8 cellular contexts compared by ENCODE assay signal in the genomic region with DNA sequence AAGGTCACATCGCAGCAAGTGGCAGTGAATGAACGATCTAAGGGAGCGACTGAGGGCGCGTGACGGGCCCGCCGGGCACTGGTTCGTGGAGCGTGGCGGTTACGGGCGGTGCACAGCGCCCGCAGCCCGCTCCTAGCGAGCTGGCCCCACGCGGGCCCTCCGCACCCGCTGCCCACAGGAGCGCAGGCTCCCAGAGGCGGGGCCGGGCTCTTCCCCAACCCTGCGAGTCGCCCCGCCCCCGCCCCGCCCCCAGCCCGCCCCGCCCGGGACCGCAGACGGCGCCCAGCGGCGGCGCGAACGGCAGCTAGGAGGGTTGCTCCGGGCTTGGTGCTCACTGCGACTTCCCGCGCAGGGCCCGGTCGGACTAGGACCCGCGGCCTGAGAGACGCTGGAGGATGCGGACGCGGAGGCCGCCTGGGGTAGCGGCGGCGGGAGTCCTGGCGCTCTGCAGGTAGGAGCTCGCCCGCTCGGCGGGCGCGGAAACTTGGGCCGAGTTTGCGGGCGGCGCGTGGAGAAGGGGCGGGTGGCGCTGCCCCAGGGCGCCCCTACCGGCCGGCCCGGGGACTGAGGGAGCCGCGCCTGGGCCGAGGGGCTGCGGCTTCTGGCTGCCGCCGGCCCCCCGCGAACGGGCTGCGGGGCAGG. TPM values are rescaled to one million over a fixed set of nuclear protein-coding genes. Genes with fewer than 3 reads are reported as not detected.
A peak's percentile ranks its signal among the peaks of the same experiment; 100 is the strongest.
DNase-seq lines count a peak whose midpoint lies in the region; ATAC-seq and TF ChIP-seq lines count a peak whose summit lies in the region.

Gene C15orf39 (plus strand): TSS at position 274 of the 642 bp plus-strand sequence. CDS start 4,167 bp downstream, outside the sequence.

- DNase-seq in IMR-90 = peak; percentile 52
- peak; percentile 67 for DNase-seq in SKM-1 (lab: John Stamatoyannopoulos, UW; ENCODE audit: unreplicated experiment)
- peak; percentile 85 to 86 for DNase-seq in activated naive CD4-positive, alpha-beta T cell treated with anti-CD3 and anti-CD28 coated beads, Interleukin-2, amount 50 U/mL, for 72 hours (ENCODE audit: low spot score in 2 of 2)
- DNase-seq in glomerular visceral epithelial cell (ENCODE audit: extremely low spot score) = peak; percentile 83
- DNase-seq in ovary = peak; percentile 73 to 86 (median 82)
- DNase-seq in tibial artery = peak; percentile 48 to 85

- TF ChIP-seq POLR2A in IMR-90 (IDR thresholded peaks at IDR 0.05; ENCODE audit: low read depth, low read length) = peak; percentile 92
- peak; percentile 98 for TF ChIP-seq POLR2A in ovary (IDR thresholded peaks at IDR 0.05)

- H3K9me3 Mint-ChIP-seq in activated naive CD4-positive, alpha-beta T cell treated with anti-CD3 and anti-CD28 coated beads, Interleukin-2, amount 50 U/mL, for 72 hours = no peaks in the 10 kb centered on the region

- peak within 1 kb of the TSS; percentile 73; the same call in 1 of the 2 replicates for H3K23ac ChIP-seq in IMR-90 (ENCODE audit: low read depth, low read length)

- no peaks in the 10 kb centered on the region for H3K9me2 ChIP-seq in DOHH2 (replicated peaks; ENCODE audit: control insufficient read depth, low read length)

- CTCF ChIA-PET in IMR-90 (lab: Yijun Ruan, JAX) = interaction anchor here (0.6 to 2.2 kb wide), 8 partner anchors 9 to 206 kb away, joined by 3 to 12 read pairs (median 4); partner anchors contain the start of gene SCAMP5

- H3K9me3 ChIP-seq in DOHH2 (ENCODE audit: control insufficient read depth, insufficient read depth, low read length) = no peaks in the 10 kb centered on the region
- H3K9me3 ChIP-seq in IMR-90 (ENCODE audit: control insufficient read depth, insufficient read depth, low read length) = no peaks in the 10 kb centered on the region
- no peaks in the 10 kb centered on the region for H3K9me3 ChIP-seq in ovary
- no peaks in the 10 kb centered on the region for H3K9me3 ChIP-seq in tibial artery

- H3K4me3 ChIP-seq in DOHH2 (ENCODE audit: low read length) (peak within 1 kb of the TSS; percentile 95), IMR-90 (ENCODE audit: insufficient read depth, low read depth, low read length) (peak within 1 kb of the TSS; percentile 97), ovary (peak within 1 kb of the TSS; percentile 82), tibial artery (peak within 1 kb of the TSS; percentile 86 to 97)

- peak within 1 kb of the TSS; percentile 80 for H4K91ac ChIP-seq in IMR-90 (ENCODE audit: insufficient read depth, low read depth, low read length)

- peak within 1 kb of the TSS; percentile 41 for H4K5ac ChIP-seq in IMR-90 (ENCODE audit: low read depth, low read length)

- in situ Hi-C loops in IMR-90 (cut with MboI; ENCODE audit: low sequenced_read_pairs) = loop anchor here (5.0 kb wide), 1 partner anchor 174 kb away; no protein-coding TSS in a partner anchor

- H4K20me1 ChIP-seq in DOHH2 (ENCODE audit: control insufficient read depth, insufficient read depth, low read depth, low read length) (peaks cover 31% of the 10 kb centered on the region), IMR-90 (ENCODE audit: insufficient read depth, low read length) (peaks cover 45% of the 10 kb centered on the region)

- TF ChIP-seq CTCF in DOHH2 (IDR thresholded peaks at IDR 0.05; ENCODE audit: low read depth, low read length, poor library complexity, severe bottlenecking) (peak; percentile 87), IMR-90 (conservative IDR thresholded peaks at IDR 0.05; ENCODE audit: low read depth, low read length) (peak; percentile 77), ovary (IDR thresholded peaks at IDR 0.05) (peak; percentile 94 to 99 (median 98)), tibial artery (IDR thresholded peaks at IDR 0.05) (peak; percentile 89 to 98)

- peak within 1 kb of the TSS; percentile 98 for H2AFZ ChIP-seq in IMR-90 (replicated peaks; ENCODE audit: low read length, poor library complexity)

- peaks cover 31% of the 10 kb centered on the region for H3K36me3 ChIP-seq in DOHH2 (ENCODE audit: control insufficient read depth, low read length)
- H3K36me3 ChIP-seq in IMR-90 (ENCODE audit: control insufficient read depth, insufficient read depth, low read length) = peaks cover 6% of the 10 kb centered on the region; the same call in 1 of the 2 replicates
- no peaks in the 10 kb centered on the region for H3K36me3 ChIP-seq in ovary
- H3K36me3 ChIP-seq in tibial artery = peaks cover 6 to 11% (median 10%) of the 10 kb centered on the region in 3 donors

- peak within 1 kb of the TSS; percentile 78 for H3K4me2 ChIP-seq in DOHH2 (ENCODE audit: low read length)
- peak within 1 kb of the TSS; percentile 84 for H3K4me2 ChIP-seq in IMR-90 (ENCODE audit: low read depth, low read length)

- H3F3A ChIP-seq in DOHH2 (ENCODE audit: control insufficient read depth, insufficient read depth) = no peaks in the 10 kb centered on the region; the same call in 1 of the 2 replicates

- no peaks in the 10 kb centered on the region for H3K9me1 ChIP-seq in IMR-90 (ENCODE audit: insufficient read depth, low read length)

- peak within 1 kb of the TSS; percentile 86 for H2AK9ac ChIP-seq in IMR-90 (replicated peaks; ENCODE audit: low read depth, low read length, poor library complexity)

- H3K79me1 ChIP-seq in IMR-90 (ENCODE audit: low read depth in 1 of 2, low read length in 2 of 2) = peaks cover 6 to 46% of the 10 kb centered on the region in 2 experiments; a peak in 3 of 4 replicates

- H2BK5ac ChIP-seq in IMR-90 (ENCODE audit: low read depth, low read length, poor library complexity, severe bottlenecking) = peak within 1 kb of the TSS; percentile 81

- WGBS in IMR-90 (ENCODE audit: extremely low coverage in 2 of 2, insufficient read length in 1 of 2), 2 experiments = 2% methylated on average over 30 of the region's 84 CpGs; no CpG with 5 or more reads in 1 of the 2 experiments
- 0 to 1% (median 0%) methylated on average over 43 to 84 of the region's 84 CpGs for WGBS in ovary, 3 donors

- peak within 1 kb of the TSS; percentile 82 for H3K56ac ChIP-seq in IMR-90 (ENCODE audit: extremely low read depth, insufficient read depth, low read length)

- POLR2A ChIA-PET in IMR-90 (lab: Charles Lee; ENCODE audit: unreplicated experiment) = interaction anchor here (0.6 to 1.2 kb wide), 3 partner anchors 165 to 224 kb away, joined by 3 to 5 read pairs (median 3); no protein-coding TSS in a partner anchor

- peak within 1 kb of the TSS; percentile 91 for H2AK5ac ChIP-seq in IMR-90 (ENCODE audit: low read depth, low read length)

- H3K4me1 ChIP-seq in DOHH2 (ENCODE audit: control insufficient read depth, low read length) (peaks cover 44% of the 10 kb centered on the region), IMR-90 (ENCODE audit: control insufficient read depth, insufficient read depth, low read length) (peaks cover 8% of the 10 kb centered on the region; the same call in 1 of the 2 replicates), ovary (ENCODE audit: insufficient read depth) (peaks cover 12% of the 10 kb centered on the region), tibial artery (peaks cover 0 to 43% (median 37%) of the 10 kb centered on the region in 4 donors)

- H3K27me3 ChIP-seq in DOHH2 (ENCODE audit: control insufficient read depth, low read length) = no peaks in the 10 kb centered on the region
- H3K27me3 ChIP-seq in IMR-90 (ENCODE audit: control insufficient read depth, insufficient read depth, low read length) = peaks cover 19% of the 10 kb centered on the region
- H3K27me3 ChIP-seq in ovary = no peaks in the 10 kb centered on the region
- H3K27me3 ChIP-seq in tibial artery = no peaks in the 10 kb centered on the region

- peak; percentile 30 for ATAC-seq in GM21447 (IDR thresholded peaks at IDR 0.05; ENCODE audit: unreplicated experiment)
- peak; percentile 80 for ATAC-seq in IMR-90 (ENCODE audit: low read depth)
- peak; percentile 66 to 74 for ATAC-seq in activated naive CD4-positive, alpha-beta T cell treated with anti-CD3 and anti-CD28 coated beads, Interleukin-2, amount 50 U/mL, for 72 hours

- H2BK120ac ChIP-seq in IMR-90 (ENCODE audit: low read depth, low read length) = peak within 1 kb of the TSS; percentile 69; the same call in 1 of the 2 replicates

- TF ChIP-seq EP300 in ovary (IDR thresholded peaks at IDR 0.05) = no peak

- H2BK15ac ChIP-seq in IMR-90 (ENCODE audit: low read depth, low read length) = 0 out of 3 replicates have a peak within 1 kb of the TSS, but pooled peaks have one; percentile 5

- H3K4ac ChIP-seq in IMR-90 (ENCODE audit: low read depth, low read length) = peak within 1 kb of the TSS; percentile 78

- peak within 1 kb of the TSS; percentile 52 for H3K18ac ChIP-seq in IMR-90 (ENCODE audit: low read depth, low read length)

- H2BK20ac ChIP-seq in IMR-90 (ENCODE audit: low read depth, low read length) = no peak within 1 kb of the TSS

- intact Hi-C loops in IMR-90 (cut with micrococcal nuclease) = loop anchor here (1.0 to 5.0 kb wide), 2 partner anchors 158 to 429 kb away; no protein-coding TSS in a partner anchor
- intact Hi-C loops in ovary (cut with DNase I) = loop anchor here (1.0 to 10.0 kb wide), 5 partner anchors 159 to 417 kb away; partner anchors contain the start of genes CSK (in 1 of the 4) and RPP25 (in 1 of the 4)
- intact Hi-C loops in tibial artery (cut with DNase I; ENCODE audit: low total_unique reads) = loop anchor here (5.0 to 10.0 kb wide), 2 partner anchors 159 to 417 kb away; partner anchors contain the start of gene CSK

- peak within 1 kb of the TSS; percentile 63 for H3K27ac ChIP-seq in DOHH2 (ENCODE audit: low read depth, low read length)
- H3K27ac ChIP-seq in IMR-90 (ENCODE audit: insufficient read depth, low read length) = peak within 1 kb of the TSS; percentile 91
- H3K27ac ChIP-seq in ovary = peak within 1 kb of the TSS; percentile 77 to 90
- H3K27ac ChIP-seq in tibial artery = peak within 1 kb of the TSS; percentile 97 to 100

- BruUV-seq in IMR-90 (replicated peaks; lab: Mats Ljungman, UMichigan) = no TSS peak

- H3K27ac Mint-ChIP-seq in activated naive CD4-positive, alpha-beta T cell treated with anti-CD3 and anti-CD28 coated beads, Interleukin-2, amount 50 U/mL, for 72 hours = peak within 1 kb of the TSS; percentile 91 to 97

- H3K79me2 ChIP-seq in DOHH2 (ENCODE audit: control insufficient read depth, low read length) = peaks cover 53% of the 10 kb centered on the region

- no peaks in the 10 kb centered on the region for H3K36me3 Mint-ChIP-seq in activated naive CD4-positive, alpha-beta T cell treated with anti-CD3 and anti-CD28 coated beads, Interleukin-2, amount 50 U/mL, for 72 hours

- dilution Hi-C loops in IMR-90 (cut with HindIII; ENCODE audit: low sequenced_read_pairs, unreplicated experiment) = no loop called here

- peak; percentile 59 for TF ChIP-seq RAD21 in IMR-90 (IDR thresholded peaks at IDR 0.05; ENCODE audit: low read length)

- H3K9ac ChIP-seq in IMR-90 (ENCODE audit: low read depth, low read length) = peak within 1 kb of the TSS; percentile 94

- peak within 1 kb of the TSS; percentile 59 for H3K14ac ChIP-seq in IMR-90 (replicated peaks; ENCODE audit: low read depth, low read length)

- H4K8ac ChIP-seq in IMR-90 (ENCODE audit: low read depth in 2 of 2, low read length in 2 of 2) = peak within 1 kb of the TSS; percentile 61 to 74; a peak in 2 of 4 replicates

RNA-seq across cellular contexts. Expression of gene C15orf39, which starts in this region (rescaled TPM):
- total RNA-seq in IMR-90 (2012; rRNA removed) (1.3 and 1.9 TPM in 2 replicates), ovary (10 to 100 TPM; 16.8 to 66.1 (median 46.4) TPM)
- polyA plus RNA-seq in IMR-90 (2012; rRNA removed) (5.7 and 7.0 TPM in 2 replicates), ovary (10 to 100 TPM in 1 of 2 donors, 1 to 10 TPM in 1; 4.8 to 19.5 TPM)
- 3.1 and 5.9 TPM in 2 replicates for polyA plus RNA-seq in IMR-90 (2012; cell fraction: cytosol; rRNA removed)
- polyA plus RNA-seq in IMR-90 (2012; cell fraction: nucleus; rRNA removed; ENCODE audit: low replicate concordance) = 6.0 and 10.0 TPM in 2 replicates
- total RNA-seq in activated naive CD4-positive, alpha-beta T cell treated with anti-CD3 and anti-CD28 coated beads, Interleukin-2, amount 50 U/mL, for 72 hours = 10 to 100 TPM; 17.5 to 22.8 TPM

Comparison
In these comparisons a context has a peak if more than half of its experiments do, and no peak if none do; other contexts are left out.
1. Peak in every context shown above with its lines: DNase-seq, ATAC-seq, H3K4me3 ChIP-seq and H3K27ac ChIP-seq.
2. ATAC-seq: peak in every context shown above with its lines; median percentile 80 in IMR-90; 70 in activated naive CD4-positive, alpha-beta T cell treated with anti-CD3 and anti-CD28 coated beads, Interleukin-2, amount 50 U/mL, for 72 hours; 30 in GM21447.